Comparison of ENCODE assay signal across 9 cellular contexts in the genomic region with DNA sequence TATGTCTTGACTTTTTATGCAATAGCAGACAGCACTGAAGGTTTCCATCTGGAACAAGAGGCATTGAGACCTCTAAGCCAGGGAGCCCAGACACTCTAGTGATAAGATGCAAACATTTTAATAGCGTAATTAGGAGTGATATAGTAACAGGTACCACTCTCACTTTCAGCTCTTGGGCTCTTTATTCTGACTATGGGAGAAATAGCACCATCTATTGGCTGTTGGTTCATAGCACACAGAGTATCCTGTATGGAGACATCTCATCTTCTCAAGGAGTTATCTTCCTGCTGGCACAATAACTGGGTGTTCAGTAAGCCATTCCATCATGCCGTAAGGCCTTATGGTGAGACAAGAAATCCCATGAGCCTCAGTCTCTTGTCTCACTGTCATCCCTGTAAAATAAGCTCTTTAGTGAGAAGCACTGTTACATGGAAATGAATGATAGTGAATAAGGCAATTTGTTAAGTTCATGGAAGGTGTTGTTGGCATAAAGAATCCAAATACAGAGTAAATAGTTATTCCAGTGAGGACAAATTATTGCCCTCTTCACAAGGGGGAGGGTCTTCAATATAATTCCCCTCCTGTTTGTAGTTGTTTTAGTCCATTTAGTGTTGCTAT. TPM values are rescaled to one million over a fixed set of nuclear protein-coding genes. Genes with fewer than 3 reads are reported as not detected.
A peak's percentile ranks its signal among the peaks of the same experiment; 100 is the strongest.
DNase-seq lines count a peak whose midpoint lies in the region; ATAC-seq and TF ChIP-seq lines count a peak whose summit lies in the region.
"Had no signal": no experiment of that assay in that cellular context is flagged by ENCODE, and none has a peak within 500 bp of the region (broad histone marks: within the 10 kb centered on the region; RNA-seq: fewer than 3 reads in every experiment).

No MANE protein-coding gene starts in this region.

- H3K4me1 Mint-ChIP-seq in endothelial cell (ENCODE audit: unreplicated experiment), result peaks cover 3% of the 10 kb centered on the region

- H3K27ac Mint-ChIP-seq in endothelial cell (ENCODE audit: unreplicated experiment), result no peak overlapping the region
- H3K27ac Mint-ChIP-seq: activated naive CD8-positive, alpha-beta T cell treated with anti-CD3 and anti-CD28 coated beads, Interleukin-2, amount 10 ng/mL, durations not matched to agents 7 days and 5 days had no signal

- DNase-seq in NCI-H82 (lab: John Stamatoyannopoulos, UW), result peak; percentile 56
- DNase-seq in NCI-H82 treated with DMSO at 0.1 percent for 48 hours (lab: John Stamatoyannopoulos, UW; ENCODE audit: unreplicated experiment), result no peak
- DNase-seq in NCI-H69 (lab: John Stamatoyannopoulos, UW), result peak; percentile 62
- DNase-seq in endothelial cell (ENCODE audit: low spot score), result peak; percentile 10
- DNase-seq in pons (ENCODE audit: low spot score), result peak; percentile 67
- no peak for DNase-seq in ureter (ENCODE audit: low spot score)
- DNase-seq: activated naive CD8-positive, alpha-beta T cell treated with anti-CD3 and anti-CD28 coated beads, Interleukin-2, amount 10 ng/mL, durations not matched to agents 7 days and 5 days had no signal

- H3K4me3 Mint-ChIP-seq in endothelial cell (ENCODE audit: unreplicated experiment), result no peak overlapping the region
- H3K4me3 Mint-ChIP-seq: activated naive CD8-positive, alpha-beta T cell treated with anti-CD3 and anti-CD28 coated beads, Interleukin-2, amount 10 ng/mL, durations not matched to agents 7 days and 5 days had no signal

- peaks cover 3% of the 10 kb centered on the region for H3K36me3 Mint-ChIP-seq in endothelial cell (ENCODE audit: low read depth, unreplicated experiment)

- H3K9me3 Mint-ChIP-seq in endothelial cell (ENCODE audit: unreplicated experiment), result no peaks in the 10 kb centered on the region
- H3K9me3 Mint-ChIP-seq: activated naive CD8-positive, alpha-beta T cell treated with anti-CD3 and anti-CD28 coated beads, Interleukin-2, amount 10 ng/mL, durations not matched to agents 7 days and 5 days had no signal

- ATAC-seq in HG02759 (IDR thresholded peaks at IDR 0.05; ENCODE audit: unreplicated experiment) (peak; percentile 65), GM19324 (IDR thresholded peaks at IDR 0.05; ENCODE audit: low FRiP score, unreplicated experiment) (no peak)

- peak; percentile 52 for TF ChIP-seq CTCF in endothelial cell (IDR thresholded peaks at IDR 0.05; ENCODE audit: unreplicated experiment)

- H3K27me3 Mint-ChIP-seq in endothelial cell (ENCODE audit: unreplicated experiment), result no peaks in the 10 kb centered on the region
- H3K27me3 Mint-ChIP-seq: activated naive CD8-positive, alpha-beta T cell treated with anti-CD3 and anti-CD28 coated beads, Interleukin-2, amount 10 ng/mL, durations not matched to agents 7 days and 5 days had no signal

RNA-seq across cellular contexts. Expression of a gene that starts 48.3 kb away (rescaled TPM):
- 5.0 TPM for total RNA-seq in endothelial cell (ENCODE audit: unreplicated experiment)
- 24.6 TPM for total RNA-seq in ureter

Comparison
In these comparisons a context has a peak if more than half of its experiments do, and no peak if none do; other contexts are left out.
1. DNase-seq: peak in NCI-H82 (single experiment), NCI-H69 (single experiment), endothelial cell (single experiment) and pons (single experiment); none in NCI-H82 treated with DMSO at 0.1 percent for 48 hours (single experiment) and ureter (single experiment).